In the genomic region with DNA sequence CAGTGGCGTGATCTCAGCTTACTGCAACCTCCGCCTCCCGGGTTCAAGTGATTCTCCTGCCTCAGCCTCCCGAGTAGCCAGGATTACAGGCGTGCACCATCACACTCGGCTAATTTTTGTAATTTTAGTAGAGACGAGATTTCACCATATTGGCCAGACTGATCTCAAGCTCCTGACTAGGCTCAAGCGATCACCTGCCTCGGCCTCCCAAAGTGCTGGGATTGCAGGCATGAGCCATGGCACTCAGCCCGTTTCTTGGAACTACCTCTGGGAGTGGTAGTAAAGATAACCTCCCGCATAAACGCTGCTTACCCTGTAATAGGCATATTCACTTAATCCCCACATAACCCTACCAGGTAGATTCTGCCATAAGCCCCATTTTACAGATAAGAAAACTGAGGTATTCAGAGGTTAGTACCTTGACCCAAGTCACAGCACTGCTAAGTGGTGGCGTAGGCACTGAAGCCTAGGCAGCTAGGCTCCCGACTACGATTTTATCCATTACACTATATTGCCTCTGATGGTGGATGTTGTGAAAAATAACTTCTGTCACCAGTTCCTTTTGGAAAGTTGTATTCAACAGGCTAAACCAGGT, we compare ENCODE assay signal across 28 cellular contexts.
"Had no signal": no experiment of that assay in that cellular context is flagged by ENCODE, and none has a peak within 500 bp of the region (broad histone marks: within the 10 kb centered on the region; RNA-seq: fewer than 3 reads in every experiment).

No MANE protein-coding gene starts in this region.

- H3K9me3 ChIP-seq: neutrophil, pancreas, psoas muscle, spleen, suprapubic skin, testis, tibial artery, transverse colon, upper lobe of right lung, uterus had no signal

- H3K27ac ChIP-seq: neutrophil, pancreas, psoas muscle, skin epidermis, spleen, suprapubic skin, testis, tibial artery, transverse colon, upper lobe of right lung, uterus had no signal

- DNase-seq: naive thymus-derived CD8-positive, alpha-beta T cell; nephron progenitor cell; nucleus accumbens; pancreas; psoas muscle; right cardiac atrium; spleen; stimulated activated CD4-positive, alpha-beta T cell treated with anti-CD3 and anti-CD28 coated beads, Interleukin-12 subunit alpha, Interleukin-12 subunit beta, amount 100 ng/mL, for 4 hours; stimulated activated CD4-positive, alpha-beta T cell treated with anti-CD3 and anti-CD28 coated beads, Interleukin-1b, Interleukin-23, amount 100 ng/mL, for 48 hours; stimulated activated CD4-positive, alpha-beta T cell treated with anti-CD3 and anti-CD28 coated beads, Interleukin-4, amount 100 ng/mL, for 1 hour; stimulated activated CD4-positive, alpha-beta T cell treated with anti-CD3 and anti-CD28 coated beads, Interleukin-4, amount 100 ng/mL, for 4 hours; stimulated activated CD8-positive, alpha-beta memory T cell treated with anti-CD3 and anti-CD28 coated beads, Interleukin-4, amount 100 ng/mL, for 48 hours; stimulated activated naive CD4-positive, alpha-beta T cell; stimulated activated naive CD8-positive, alpha-beta T cell treated with anti-CD3 and anti-CD28 coated beads, Interleukin-15, amount 100 ng/mL, for 72 hours; stimulated activated naive CD8-positive, alpha-beta T cell treated with anti-CD3 and anti-CD28 coated beads, Interleukin-15, Interleukin-2, amounts not matched to agents 100 U/mL and 50 U/mL, for 24 hours; substantia nigra; testis; tibial artery; transverse colon; upper lobe of right lung; uterus had no signal

- H3K27me3 ChIP-seq: neutrophil, pancreas, spleen, suprapubic skin, testis, tibial artery, transverse colon, upper lobe of right lung, uterus had no signal

- H3K4me3 ChIP-seq: pancreas, psoas muscle, skin epidermis, smooth muscle cell, spleen, suprapubic skin, testis, tibial artery, transverse colon, upper lobe of right lung, uterus had no signal

- H3K36me3 ChIP-seq: neutrophil, pancreas, suprapubic skin, transverse colon, uterus had no signal

- H3K4me1 ChIP-seq: spleen, suprapubic skin, testis, tibial artery, transverse colon, upper lobe of right lung, uterus had no signal

- ATAC-seq: naive thymus-derived CD8-positive, alpha-beta T cell; natural killer cell treated with Interleukin-12 subunit alpha and Interleukin-12 subunit beta and Interleukin-15 and Interleukin-18, amount 100 ng/mL, for 72 hours; pancreas; psoas muscle; right cardiac atrium; sciatic nerve; stimulated activated memory B cell treated with anti-CD40 and anti-IgM and Interleukin-4, amounts not matched to agents 10 μg/mL and 1 μg/mL and 100 μg/mL, for 72 hours; stimulated activated naive CD8-positive, alpha-beta T cell treated with anti-CD3 and anti-CD28 coated beads, Interleukin-15, amount 100 ng/mL, for 72 hours; stimulated activated naive CD8-positive, alpha-beta T cell treated with anti-CD3 and anti-CD28 coated beads, Interleukin-15, Interleukin-2, amounts not matched to agents 100 U/mL and 50 U/mL, for 24 hours; upper lobe of right lung had no signal

- FAIRE-seq: pancreas had no signal

- H3K4me2 ChIP-seq: smooth muscle cell had no signal
